22 cellular contexts compared by ENCODE assay signal in the genomic region with DNA sequence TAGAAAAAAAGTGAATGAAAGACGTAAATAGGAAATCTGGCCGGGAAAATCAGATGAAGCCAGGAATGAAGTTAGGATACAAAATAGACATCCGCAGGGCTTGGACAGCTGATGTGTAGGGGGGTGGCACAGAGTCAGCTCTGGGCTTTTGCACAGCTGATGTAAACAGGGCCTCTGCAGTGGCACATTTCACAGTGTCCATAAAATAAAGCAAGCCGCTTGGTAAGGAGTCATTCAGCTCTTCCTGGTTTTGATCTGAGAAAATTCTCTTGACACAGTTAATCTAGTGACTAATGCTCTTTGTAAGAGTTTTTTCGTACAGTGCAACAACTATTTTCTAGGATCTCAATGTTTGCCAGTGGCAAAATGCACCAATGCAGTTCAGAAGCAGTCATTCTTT.
DNase-seq lines count a peak whose midpoint lies in the region; ATAC-seq and TF ChIP-seq lines count a peak whose summit lies in the region.
"Had no signal": no experiment of that assay in that cellular context is flagged by ENCODE, and none has a peak within 500 bp of the region (broad histone marks: within the 10 kb centered on the region; RNA-seq: fewer than 3 reads in every experiment).

No MANE protein-coding gene starts in this region.

- peaks cover 29% of the 10 kb centered on the region for H3K4me1 Mint-ChIP-seq in HFFc6 (ENCODE audit: low read depth)
- no peaks in the 10 kb centered on the region for H3K4me1 Mint-ChIP-seq in endothelial cell (ENCODE audit: unreplicated experiment)

- no peaks in the 10 kb centered on the region for H3K27me3 Mint-ChIP-seq in HFFc6 (ENCODE audit: insufficient read depth)
- peaks cover 1% of the 10 kb centered on the region for H3K27me3 Mint-ChIP-seq in endothelial cell (ENCODE audit: unreplicated experiment)
- H3K27me3 Mint-ChIP-seq: stimulated activated naive B cell treated with anti-CD40 and anti-IgM and Interleukin-4, amounts not matched to agents 10 μg/mL and 1 μg/mL and 100 μg/mL, for 72 hours had no signal

- H3K36me3 Mint-ChIP-seq in HFFc6 (ENCODE audit: low read depth) (no peaks in the 10 kb centered on the region), endothelial cell (ENCODE audit: low read depth, unreplicated experiment) (peaks cover 8% of the 10 kb centered on the region)
- H3K36me3 Mint-ChIP-seq: activated naive CD4-positive, alpha-beta T cell treated with anti-CD3 and anti-CD28 coated beads, Interleukin-2, amount 50 U/mL, for 72 hours; stimulated activated naive B cell treated with anti-CD40 and anti-IgM and Interleukin-4, amounts not matched to agents 10 μg/mL and 1 μg/mL and 100 μg/mL, for 72 hours had no signal

- H3K4me3 Mint-ChIP-seq in HFFc6 (no peak overlapping the region; the same call in 1 of the 2 replicates), endothelial cell (ENCODE audit: unreplicated experiment) (no peak overlapping the region)
- H3K4me3 Mint-ChIP-seq: activated T-cell treated with anti-CD3 and anti-CD28 coated beads, Interleukin-2, amount 50 U/mL, for 72 hours; stimulated activated naive B cell treated with anti-CD40 and anti-IgM and Interleukin-4, amounts not matched to agents 10 μg/mL and 1 μg/mL and 100 μg/mL, for 72 hours had no signal

- peak; percentile 12 for DNase-seq in HFFc6
- DNase-seq in astrocyte of the spinal cord (ENCODE audit: low read depth, low spot score), result peak; percentile 39
- DNase-seq in foreskin melanocyte, result peak; percentile 65
- DNase-seq in stimulated activated CD4-positive, alpha-beta T cell treated with anti-CD3 and anti-CD28 coated beads, Interleukin-2, amount 100 ng/mL, for 48 hours, result no peak
- no peak for DNase-seq in endothelial cell (ENCODE audit: low spot score)
- no peak for DNase-seq in stimulated activated naive CD8-positive, alpha-beta T cell treated with anti-CD3 and anti-CD28 coated beads, Interleukin-15, Interleukin-2, amounts not matched to agents 100 U/mL and 50 U/mL, for 24 hours
- DNase-seq: activated CD4-positive, alpha-beta T cell treated with anti-CD3 and anti-CD28 coated beads for 1 hour; activated CD8-positive, alpha-beta memory T cell treated with anti-CD3 and anti-CD28 coated beads for 24 hours; activated T-cell treated with anti-CD3 and anti-CD28 coated beads, Interleukin-2, amount 50 U/mL, for 72 hours; brain microvascular endothelial cell; GF-D8; glutamatergic neuron; left lung; NCI-H1048; NCI-H2081; stimulated activated naive B cell treated with anti-CD40 and anti-IgM and Interleukin-4, amounts not matched to agents 10 μg/mL and 1 μg/mL and 100 μg/mL, for 72 hours had no signal

- H3K27ac Mint-ChIP-seq in HFFc6, result peak overlapping the region; percentile 26; the same call in 1 of the 2 replicates
- H3K27ac Mint-ChIP-seq in endothelial cell (ENCODE audit: unreplicated experiment), result no peak overlapping the region
- H3K27ac Mint-ChIP-seq: activated naive CD4-positive, alpha-beta T cell treated with anti-CD3 and anti-CD28 coated beads, Interleukin-2, amount 50 U/mL, for 72 hours; activated T-cell treated with anti-CD3 and anti-CD28 coated beads, Interleukin-2, amount 50 U/mL, for 72 hours; stimulated activated naive B cell treated with anti-CD40 and anti-IgM and Interleukin-4, amounts not matched to agents 10 μg/mL and 1 μg/mL and 100 μg/mL, for 72 hours had no signal

- ATAC-seq in GM21528 (IDR thresholded peaks at IDR 0.05; ENCODE audit: low FRiP score, unreplicated experiment), result no peak
- no peak for ATAC-seq in stimulated activated naive CD8-positive, alpha-beta T cell treated with anti-CD3 and anti-CD28 coated beads, Interleukin-15, Interleukin-2, amounts not matched to agents 100 U/mL and 50 U/mL, for 24 hours
- ATAC-seq: activated naive CD4-positive, alpha-beta T cell treated with anti-CD3 and anti-CD28 coated beads, Interleukin-2, amount 50 U/mL, for 72 hours; activated T-cell treated with anti-CD3 and anti-CD28 coated beads, Interleukin-2, amount 50 U/mL, for 72 hours; HCT116; left lung; stimulated activated naive B cell treated with anti-CD40 and anti-IgM and Interleukin-4, amounts not matched to agents 10 μg/mL and 1 μg/mL and 100 μg/mL, for 72 hours had no signal

- in situ Hi-C loops in astrocyte of the spinal cord (cut with HindIII; ENCODE audit: low sequenced_read_pairs), result no loop called here

- H3K9me3 Mint-ChIP-seq in HFFc6, result no peaks in the 10 kb centered on the region
- H3K9me3 Mint-ChIP-seq in endothelial cell (ENCODE audit: unreplicated experiment), result no peaks in the 10 kb centered on the region
- H3K9me3 Mint-ChIP-seq: activated naive CD4-positive, alpha-beta T cell treated with anti-CD3 and anti-CD28 coated beads, Interleukin-2, amount 50 U/mL, for 72 hours; activated T-cell treated with anti-CD3 and anti-CD28 coated beads, Interleukin-2, amount 50 U/mL, for 72 hours; stimulated activated naive B cell treated with anti-CD40 and anti-IgM and Interleukin-4, amounts not matched to agents 10 μg/mL and 1 μg/mL and 100 μg/mL, for 72 hours had no signal

- no peak overlapping the region for H3K4me3 ChIP-seq in astrocyte of the spinal cord (ENCODE audit: low read depth, low read length)
- H3K4me3 ChIP-seq: BLaER1, coronary artery, left lung, tibial nerve had no signal

- TF ChIP-seq CTCF in HFFc6 (IDR thresholded peaks at IDR 0.05), result no peak
- TF ChIP-seq CTCF in astrocyte of the spinal cord (IDR thresholded peaks at IDR 0.05; ENCODE audit: low read depth, low read length), result no peak
- TF ChIP-seq CTCF in endothelial cell (IDR thresholded peaks at IDR 0.05; ENCODE audit: unreplicated experiment), result no peak

Comparison
In these comparisons a context has a peak if more than half of its experiments do, and no peak if none do; other contexts are left out.
1. DNase-seq: peak in HFFc6 (single experiment), astrocyte of the spinal cord (single experiment) and foreskin melanocyte (single experiment); none in stimulated activated CD4-positive, alpha-beta T cell treated with anti-CD3 and anti-CD28 coated beads, Interleukin-2, amount 100 ng/mL, for 48 hours (0 of 2), endothelial cell (single experiment) and stimulated activated naive CD8-positive, alpha-beta T cell treated with anti-CD3 and anti-CD28 coated beads, Interleukin-15, Interleukin-2, amounts not matched to agents 100 U/mL and 50 U/mL, for 24 hours (single experiment).